20 cellular contexts compared by ENCODE assay signal in the genomic region with DNA sequence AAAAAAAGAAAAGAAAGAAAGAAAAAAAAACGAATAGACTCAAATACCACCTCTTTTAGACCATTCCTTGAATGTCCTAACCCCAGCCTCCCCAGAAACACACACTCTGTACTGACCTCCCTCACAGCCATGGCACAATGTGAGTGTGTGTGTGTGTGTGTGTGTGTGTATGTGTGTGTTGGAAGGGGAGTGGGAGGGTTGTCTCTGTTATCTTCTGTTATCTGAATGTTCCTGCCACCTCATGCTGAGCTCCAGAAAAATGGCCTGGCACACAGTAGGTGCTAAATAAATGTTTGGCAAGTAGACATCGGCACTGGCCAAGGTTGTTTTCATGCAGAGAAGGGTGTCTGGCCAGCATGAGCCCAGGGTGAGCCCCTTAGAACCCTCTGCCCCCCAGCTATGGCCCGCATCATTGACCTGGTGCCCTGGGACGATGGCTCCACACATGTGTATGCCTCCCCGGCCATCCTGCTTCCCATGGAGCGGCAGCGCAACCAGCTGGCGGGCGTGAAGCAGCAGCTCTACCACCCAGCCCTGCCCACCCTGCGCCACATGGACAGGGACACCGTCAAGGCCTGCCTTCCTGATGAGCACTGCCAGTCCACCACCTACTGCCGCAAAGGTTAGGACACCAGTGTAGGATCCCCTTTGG. TPM values are rescaled to one million over a fixed set of nuclear protein-coding genes. Genes with fewer than 3 reads are reported as not detected.
DNase-seq lines count a peak whose midpoint lies in the region; ATAC-seq and TF ChIP-seq lines count a peak whose summit lies in the region.
"Had no signal": no experiment of that assay in that cellular context is flagged by ENCODE, and none has a peak within 500 bp of the region (broad histone marks: within the 10 kb centered on the region; RNA-seq: fewer than 3 reads in every experiment).

No MANE protein-coding gene starts in this region.

- no peak overlapping the region for H3K4me3 Mint-ChIP-seq in neural progenitor cell
- no peak overlapping the region for H3K4me3 Mint-ChIP-seq in activated T-cell treated with anti-CD3 and anti-CD28 coated beads, Interleukin-2, amount 50 U/mL, for 72 hours
- no peak overlapping the region for H3K4me3 Mint-ChIP-seq in activated T-helper 2 cell treated with anti-CD3 and anti-CD28 coated beads, Interferon-gamma antibody, Interleukin-2, Interleukin-4, amounts not matched to agents 10 μg/mL and 5 μg/mL and 100 μg/mL, durations not matched to agents 14 hours and 24 hours and 36 hours (ENCODE audit: low read depth)
- H3K4me3 Mint-ChIP-seq: activated T-helper 1 cell treated with anti-CD3 and anti-CD28 coated beads, Interleukin-12 subunit alpha, Interleukin-12 subunit beta, Interleukin-2, Interleukin-4 antibody, amounts not matched to agents 30 ng/mL and 10 ng/mL and 1 ng/mL, durations not matched to agents 14 hours and 24 hours and 36 hours; CD8-positive, alpha-beta T cell had no signal

- H3K9me3 Mint-ChIP-seq in neural progenitor cell: no peaks in the 10 kb centered on the region
- no peaks in the 10 kb centered on the region for H3K9me3 Mint-ChIP-seq in activated T-cell treated with anti-CD3 and anti-CD28 coated beads, Interleukin-2, amount 50 U/mL, for 72 hours
- H3K9me3 Mint-ChIP-seq in activated T-helper 2 cell treated with anti-CD3 and anti-CD28 coated beads, Interferon-gamma antibody, Interleukin-2, Interleukin-4, amounts not matched to agents 10 μg/mL and 5 μg/mL and 100 μg/mL, durations not matched to agents 14 hours and 24 hours and 36 hours: no peaks in the 10 kb centered on the region
- H3K9me3 Mint-ChIP-seq: activated T-helper 1 cell treated with anti-CD3 and anti-CD28 coated beads, Interleukin-12 subunit alpha, Interleukin-12 subunit beta, Interleukin-2, Interleukin-4 antibody, amounts not matched to agents 30 ng/mL and 10 ng/mL and 1 ng/mL, durations not matched to agents 14 hours and 24 hours and 36 hours; CD8-positive, alpha-beta T cell had no signal

- no peak overlapping the region for H3K4me2 ChIP-seq in neural progenitor cell

- H3K36me3 ChIP-seq in neural progenitor cell: no peaks in the 10 kb centered on the region
- H3K36me3 ChIP-seq: adrenal gland, prostate gland had no signal

- peaks cover 11% of the 10 kb centered on the region for H3K4me1 ChIP-seq in neural progenitor cell
- H3K4me1 ChIP-seq: adrenal gland, prostate gland had no signal

- no peak for ATAC-seq in activated T-cell treated with anti-CD3 and anti-CD28 coated beads, Interleukin-2, amount 50 U/mL, for 72 hours (replicated peaks in 1 of 2)
- ATAC-seq in HG03139 (IDR thresholded peaks at IDR 0.05; ENCODE audit: unreplicated experiment): no peak
- ATAC-seq: CD8-positive, alpha-beta T cell had no signal

- H3K4me1 Mint-ChIP-seq in neural progenitor cell: no peaks in the 10 kb centered on the region
- no peaks in the 10 kb centered on the region for H3K4me1 Mint-ChIP-seq in activated T-cell treated with anti-CD3 and anti-CD28 coated beads, Interleukin-2, amount 50 U/mL, for 72 hours (ENCODE audit: low read depth)
- H3K4me1 Mint-ChIP-seq in activated T-helper 2 cell treated with anti-CD3 and anti-CD28 coated beads, Interferon-gamma antibody, Interleukin-2, Interleukin-4, amounts not matched to agents 10 μg/mL and 5 μg/mL and 100 μg/mL, durations not matched to agents 14 hours and 24 hours and 36 hours (ENCODE audit: low read depth): peaks cover 2% of the 10 kb centered on the region

- no peak overlapping the region for H3K4me3 ChIP-seq in NB4 (ENCODE audit: low read depth, low read length)
- no peak overlapping the region for H3K4me3 ChIP-seq in neural progenitor cell
- H3K4me3 ChIP-seq: adrenal gland, prostate gland had no signal

- H3K27ac Mint-ChIP-seq in neural progenitor cell: no peak overlapping the region
- no peak overlapping the region for H3K27ac Mint-ChIP-seq in activated T-cell treated with anti-CD3 and anti-CD28 coated beads, Interleukin-2, amount 50 U/mL, for 72 hours
- no peak overlapping the region for H3K27ac Mint-ChIP-seq in activated T-helper 2 cell treated with anti-CD3 and anti-CD28 coated beads, Interferon-gamma antibody, Interleukin-2, Interleukin-4, amounts not matched to agents 10 μg/mL and 5 μg/mL and 100 μg/mL, durations not matched to agents 14 hours and 24 hours and 36 hours
- H3K27ac Mint-ChIP-seq: activated T-helper 1 cell treated with anti-CD3 and anti-CD28 coated beads, Interleukin-12 subunit alpha, Interleukin-12 subunit beta, Interleukin-2, Interleukin-4 antibody, amounts not matched to agents 30 ng/mL and 10 ng/mL and 1 ng/mL, durations not matched to agents 14 hours and 24 hours and 36 hours; CD8-positive, alpha-beta T cell had no signal

- H2AFZ ChIP-seq in neural progenitor cell (replicated peaks): no peak overlapping the region

- no peaks in the 10 kb centered on the region for H4K20me1 ChIP-seq in neural progenitor cell (ENCODE audit: low read depth)

- H3K36me3 Mint-ChIP-seq in neural progenitor cell: no peaks in the 10 kb centered on the region
- no peaks in the 10 kb centered on the region for H3K36me3 Mint-ChIP-seq in activated T-cell treated with anti-CD3 and anti-CD28 coated beads, Interleukin-2, amount 50 U/mL, for 72 hours (ENCODE audit: insufficient read depth in 2 of 2)
- H3K36me3 Mint-ChIP-seq in activated T-helper 2 cell treated with anti-CD3 and anti-CD28 coated beads, Interferon-gamma antibody, Interleukin-2, Interleukin-4, amounts not matched to agents 10 μg/mL and 5 μg/mL and 100 μg/mL, durations not matched to agents 14 hours and 24 hours and 36 hours (ENCODE audit: low read depth): no peaks in the 10 kb centered on the region
- H3K36me3 Mint-ChIP-seq: CD8-positive, alpha-beta T cell had no signal

- peaks cover 10% of the 10 kb centered on the region for H3F3A ChIP-seq in neural progenitor cell (ENCODE audit: low read depth)

- no peaks in the 10 kb centered on the region for H3K27me3 ChIP-seq in neural progenitor cell
- H3K27me3 ChIP-seq: adrenal gland had no signal

- intact Hi-C loops in activated T-helper 2 cell treated with anti-CD3 and anti-CD28 coated beads, Interferon-gamma antibody, Interleukin-2, Interleukin-4, amounts not matched to agents 10 μg/mL and 5 μg/mL and 100 μg/mL, durations not matched to agents 14 hours and 24 hours and 36 hours (cut with micrococcal nuclease): no loop called here

- TF ChIP-seq CTCF in NB4 (IDR thresholded peaks at IDR 0.05; ENCODE audit: low read depth, low read length) (no peak), neural progenitor cell (IDR thresholded peaks at IDR 0.05) (peak; percentile 39)

- no peaks in the 10 kb centered on the region for H3K9me3 ChIP-seq in neural progenitor cell (ENCODE audit: low read depth)
- H3K9me3 ChIP-seq: adrenal gland, prostate gland had no signal

- DNase-seq in NCI-H526 (lab: John Stamatoyannopoulos, UW) (peak; percentile 4 to 22), NCI-H526 treated with DMSO at 0.1 percent for 48 hours (lab: John Stamatoyannopoulos, UW) (no peak), NB4 (ENCODE audit: low read depth) (peak; percentile 39), dermis blood vessel endothelial cell (peak; percentile 7), neural progenitor cell (ENCODE audit: low spot score) (peak; percentile 44)
- DNase-seq in activated T-cell treated with anti-CD3 and anti-CD28 coated beads, Interleukin-2, amount 50 U/mL, for 72 hours: no peak
- no peak for DNase-seq in activated T-helper 2 cell treated with anti-CD3 and anti-CD28 coated beads, Interferon-gamma antibody, Interleukin-2, Interleukin-4, amounts not matched to agents 10 μg/mL and 5 μg/mL and 100 μg/mL, durations not matched to agents 14 hours and 24 hours and 36 hours (ENCODE audit: low spot score)
- DNase-seq: activated CD4-positive, alpha-beta T cell treated with anti-CD3 and anti-CD28 coated beads, Interleukin-2, amount 50 U/mL, for 48 hours; adrenal gland; CD8-positive, alpha-beta T cell; cerebellar nuclear complex; NCI-H1930; NCI-H524 treated with DMSO at 0.1 percent for 48 hours; SHP77 treated with DMSO at 0.1 percent for 48 hours; T-helper 9 cell had no signal

- H3K79me2 ChIP-seq in neural progenitor cell (ENCODE audit: low read depth): no peaks in the 10 kb centered on the region

- no peak overlapping the region for H3K9ac ChIP-seq in neural progenitor cell

- no peak for TF ChIP-seq POLR2A in NB4 (IDR thresholded peaks at IDR 0.05; ENCODE audit: extremely low read depth, insufficient read length)

- H3K27me3 Mint-ChIP-seq in neural progenitor cell (ENCODE audit: insufficient read depth, low read depth): peaks cover 20% of the 10 kb centered on the region
- no peaks in the 10 kb centered on the region for H3K27me3 Mint-ChIP-seq in activated T-cell treated with anti-CD3 and anti-CD28 coated beads, Interleukin-2, amount 50 U/mL, for 72 hours (ENCODE audit: low read depth)
- H3K27me3 Mint-ChIP-seq in activated T-helper 2 cell treated with anti-CD3 and anti-CD28 coated beads, Interferon-gamma antibody, Interleukin-2, Interleukin-4, amounts not matched to agents 10 μg/mL and 5 μg/mL and 100 μg/mL, durations not matched to agents 14 hours and 24 hours and 36 hours (ENCODE audit: low read depth): peaks cover 5% of the 10 kb centered on the region

- no peak overlapping the region for H3K27ac ChIP-seq in neural progenitor cell
- H3K27ac ChIP-seq: adrenal gland, prostate gland had no signal

RNA-seq across cellular contexts. Expression of a gene that starts 6.6 kb away (rescaled TPM):
- total RNA-seq in dermis blood vessel endothelial cell: not detected in 2 replicates
- not detected in 2 replicates for total RNA-seq in neural progenitor cell (ENCODE audit: low replicate concordance)
- not detected for total RNA-seq in activated T-cell treated with anti-CD3 and anti-CD28 coated beads, Interleukin-2, amount 50 U/mL, for 72 hours
- total RNA-seq in activated T-helper 2 cell treated with anti-CD3 and anti-CD28 coated beads, Interferon-gamma antibody, Interleukin-2, Interleukin-4, amounts not matched to agents 10 μg/mL and 5 μg/mL and 100 μg/mL, durations not matched to agents 14 hours and 24 hours and 36 hours: not detected in 2 replicates
- total RNA-seq: activated T-helper 1 cell treated with anti-CD3 and anti-CD28 coated beads, Interleukin-12 subunit alpha, Interleukin-12 subunit beta, Interleukin-2, Interleukin-4 antibody, amounts not matched to agents 30 ng/mL and 10 ng/mL and 1 ng/mL, durations not matched to agents 14 hours and 24 hours and 36 hours; CD8-positive, alpha-beta T cell; glomerular endothelial cell; MCF 10A had no signal

RNA-seq across cellular contexts. Expression of a gene that starts 22.9 kb away (rescaled TPM):
- total RNA-seq in dermis blood vessel endothelial cell: 3.4 and 6.0 TPM in 2 replicates
- 1.4 and 5.5 TPM in 2 replicates for total RNA-seq in neural progenitor cell (ENCODE audit: low replicate concordance)
- total RNA-seq in activated T-cell treated with anti-CD3 and anti-CD28 coated beads, Interleukin-2, amount 50 U/mL, for 72 hours: 10 to 100 TPM; 12.0 to 12.7 TPM
- total RNA-seq in activated T-helper 2 cell treated with anti-CD3 and anti-CD28 coated beads, Interferon-gamma antibody, Interleukin-2, Interleukin-4, amounts not matched to agents 10 μg/mL and 5 μg/mL and 100 μg/mL, durations not matched to agents 14 hours and 24 hours and 36 hours: 7.3 and 8.9 TPM in 2 replicates

RNA-seq across cellular contexts. Expression of a gene that starts 23.7 kb away (rescaled TPM):
- 57.3 and 128 TPM in 2 replicates for total RNA-seq in dermis blood vessel endothelial cell
- 14.9 and 24.5 TPM in 2 replicates for total RNA-seq in neural progenitor cell (ENCODE audit: low replicate concordance)
- total RNA-seq in activated T-cell treated with anti-CD3 and anti-CD28 coated beads, Interleukin-2, amount 50 U/mL, for 72 hours: 10 to 100 TPM; 38.9 to 45.0 TPM
- 51.6 and 57.8 TPM in 2 replicates for total RNA-seq in activated T-helper 2 cell treated with anti-CD3 and anti-CD28 coated beads, Interferon-gamma antibody, Interleukin-2, Interleukin-4, amounts not matched to agents 10 μg/mL and 5 μg/mL and 100 μg/mL, durations not matched to agents 14 hours and 24 hours and 36 hours

RNA-seq across cellular contexts. Expression of a gene that starts 48.0 kb away (rescaled TPM):
- total RNA-seq in dermis blood vessel endothelial cell (24.2 and 32.3 TPM in 2 replicates), neural progenitor cell (ENCODE audit: low replicate concordance) (7.2 and 26.0 TPM in 2 replicates)
- under 1 TPM; 0.76 to 0.84 TPM for total RNA-seq in activated T-cell treated with anti-CD3 and anti-CD28 coated beads, Interleukin-2, amount 50 U/mL, for 72 hours
- total RNA-seq in activated T-helper 2 cell treated with anti-CD3 and anti-CD28 coated beads, Interferon-gamma antibody, Interleukin-2, Interleukin-4, amounts not matched to agents 10 μg/mL and 5 μg/mL and 100 μg/mL, durations not matched to agents 14 hours and 24 hours and 36 hours: 1.3 and 1.9 TPM in 2 replicates

Comparison
In these comparisons a context has a peak if more than half of its experiments do, and no peak if none do; other contexts are left out.
1. DNase-seq: peak in NCI-H526 (2 of 2), NB4 (single experiment), dermis blood vessel endothelial cell (single experiment) and neural progenitor cell (single experiment); none in NCI-H526 treated with DMSO at 0.1 percent for 48 hours (single experiment), activated T-cell treated with anti-CD3 and anti-CD28 coated beads, Interleukin-2, amount 50 U/mL, for 72 hours (0 of 2) and activated T-helper 2 cell treated with anti-CD3 and anti-CD28 coated beads, Interferon-gamma antibody, Interleukin-2, Interleukin-4, amounts not matched to agents 10 μg/mL and 5 μg/mL and 100 μg/mL, durations not matched to agents 14 hours and 24 hours and 36 hours (single experiment).